1 cellular context compared by ENCODE assay signal in genomic region chr1:22704440-22705067, GRCh38.
TF ChIP-seq lines count a peak whose summit lies in the region.

No MANE protein-coding gene starts in this region.

TF ChIP-seq in K562, 482 proteins besides CTCF, POLR2A, EP300 and RAD21 (continued from another document):
- no peak for TF ChIP-seq RCOR1 (IDR thresholded peaks at IDR 0.05; ENCODE audit: borderline replicate concordance in 1 of 2, low read depth in 2 of 2, low read length in 2 of 2)
- TF ChIP-seq ZFPM2 (CRISPR knock-in tag; IDR thresholded peaks at IDR 0.05) = no peak
- TF ChIP-seq ZNF165 (CRISPR knock-in tag; IDR thresholded peaks at IDR 0.05; ENCODE audit: borderline replicate concordance) = no peak
- peak; percentile 53; the same call in 1 of the 2 replicates for TF ChIP-seq DEAF1 (CRISPR knock-in tag; IDR thresholded peaks at IDR 0.05)
- TF ChIP-seq SMC3 (conservative IDR thresholded peaks at IDR 0.05; ENCODE audit: insufficient read depth, low read depth, low read length) = peak; percentile 92
- TF ChIP-seq MYC (IDR thresholded peaks at IDR 0.05; ENCODE audit: low read depth, low read length) = peak; percentile 28; the same call in 1 of the 2 replicates
- no peak for TF ChIP-seq MYC (CRISPR knock-in tag; IDR thresholded peaks at IDR 0.05; ENCODE audit: borderline replicate concordance, low read depth)
- TF ChIP-seq PHF21A (IDR thresholded peaks at IDR 0.05; ENCODE audit: borderline replicate concordance, low read depth) = no peak
- peak; percentile 34; the same call in 1 of the 2 replicates for TF ChIP-seq STAG1 (CRISPR knock-in tag; IDR thresholded peaks at IDR 0.05; ENCODE audit: borderline replicate concordance)
- no peak for TF ChIP-seq RNF2 (IDR thresholded peaks at IDR 0.05)
- TF ChIP-seq NUFIP1 (IDR thresholded peaks at IDR 0.05; ENCODE audit: partially characterized antibody) = no peak
- TF ChIP-seq CEBPG (CRISPR knock-in tag; IDR thresholded peaks at IDR 0.05) = no peak
- no peak for TF ChIP-seq CEBPG (tag; conservative IDR thresholded peaks at IDR 0.05 in 1 of 2, IDR thresholded peaks at IDR 0.05 in 1 of 2)
- TF ChIP-seq ZMIZ1 (IDR thresholded peaks at IDR 0.05; ENCODE audit: low read depth in 2 of 2, low read length in 2 of 2) = no peak
- no peak for TF ChIP-seq NRF1 (conservative IDR thresholded peaks at IDR 0.05 in 1 of 2, IDR thresholded peaks at IDR 0.05 in 1 of 2)
- TF ChIP-seq POLR2B (IDR thresholded peaks at IDR 0.05; ENCODE audit: low read depth, partially characterized antibody) = no peak
- no peak for TF ChIP-seq CREBBP (IDR thresholded peaks at IDR 0.05; ENCODE audit: low read depth, low read length)
- TF ChIP-seq NCOA1 (IDR thresholded peaks at IDR 0.05; ENCODE audit: low read depth) = no peak
- no peak for TF ChIP-seq CBFB (CRISPR knock-in tag; IDR thresholded peaks at IDR 0.05)
